3 cellular contexts compared by ENCODE assay signal in genomic region chr6:78259935-78260334, GRCh38.
"Had no signal": no experiment of that assay in that cellular context is flagged by ENCODE, and none has a peak within 500 bp of the region (broad histone marks: within the 10 kb centered on the region; RNA-seq: fewer than 3 reads in every experiment).

No MANE protein-coding gene starts in this region.

- H3K4me3 ChIP-seq: GM12878 had no signal

- DNase-seq: GDM1, GF-D8 had no signal

- ATAC-seq: GM12878 had no signal
